16 cellular contexts compared by ENCODE assay signal in genomic region chr20:33337119-33337518, GRCh38. TPM values are rescaled to one million over a fixed set of nuclear protein-coding genes. Genes with fewer than 3 reads are reported as not detected.
DNase-seq lines count a peak whose midpoint lies in the region; ATAC-seq and TF ChIP-seq lines count a peak whose summit lies in the region.
"Had no signal": no experiment of that assay in that cellular context is flagged by ENCODE, and none has a peak within 500 bp of the region (broad histone marks: within the 10 kb centered on the region; RNA-seq: fewer than 3 reads in every experiment).

No MANE protein-coding gene starts in this region.

- TF ChIP-seq CTCF in Caco-2 (IDR thresholded peaks at IDR 0.05; ENCODE audit: insufficient read depth in 1 of 2, low read depth in 1 of 2, low read length in 1 of 2, severe bottlenecking in 1 of 2, unreplicated experiment in 1 of 2) (no peak), RWPE1 (conservative IDR thresholded peaks at IDR 0.05; ENCODE audit: low read depth) (no peak), foreskin keratinocyte (conservative IDR thresholded peaks at IDR 0.05) (peak; percentile 50), stomach (IDR thresholded peaks at IDR 0.05) (no peak)

- no peaks in the 10 kb centered on the region for H3K4me1 Mint-ChIP-seq in Caco-2 (ENCODE audit: low read depth, unreplicated experiment)

- no peak overlapping the region for H3K4me3 Mint-ChIP-seq in Caco-2 (ENCODE audit: unreplicated experiment)

- TF ChIP-seq EP300 in stomach (IDR thresholded peaks at IDR 0.05), result no peak

- no peaks in the 10 kb centered on the region for H3K4me1 ChIP-seq in Caco-2
- H3K4me1 ChIP-seq in foreskin keratinocyte, result no peaks in the 10 kb centered on the region
- H3K4me1 ChIP-seq in stomach, result no peaks in the 10 kb centered on the region
- H3K4me1 ChIP-seq: BE2C, SJSA1 had no signal

- H3K27me3 Mint-ChIP-seq in Caco-2 (ENCODE audit: insufficient read depth, unreplicated experiment), result peaks cover 10% of the 10 kb centered on the region

- H3K4me3 ChIP-seq in Caco-2 (ENCODE audit: low read depth, low read length) (no peak overlapping the region), stomach (no peak overlapping the region)
- H3K4me3 ChIP-seq: MG63, SJSA1 had no signal

- H3K9me3 Mint-ChIP-seq in Caco-2 (ENCODE audit: unreplicated experiment), result no peaks in the 10 kb centered on the region

- BruUV-seq in Caco-2 (replicated peaks; lab: Mats Ljungman, UMichigan), result no TSS peak

- CTCF ChIA-PET in Caco-2 (lab: Charles Lee) (no interaction called here), RWPE1 (lab: Yijun Ruan, JAX) (no interaction called here)

- WGBS in stomach, 5 donors, result 76 to 83% (median 81%) methylated on average over 8 of the region's 8 CpGs

- H3K27ac Mint-ChIP-seq in Caco-2 (ENCODE audit: unreplicated experiment), result no peak overlapping the region

- H3K27ac ChIP-seq in RWPE1 (no peak overlapping the region), foreskin keratinocyte (no peak overlapping the region), stomach (no peak overlapping the region)
- H3K27ac ChIP-seq: SJSA1 had no signal

- H3K36me3 Mint-ChIP-seq in Caco-2 (ENCODE audit: insufficient read depth, unreplicated experiment), result no peaks in the 10 kb centered on the region

- POLR2A ChIA-PET in Caco-2 (lab: Charles Lee), result no interaction called here
- POLR2A ChIA-PET in RWPE1 (lab: Yijun Ruan, JAX; ENCODE audit: low non-redundant PET), result no interaction called here

- H3K27me3 ChIP-seq in Caco-2 (replicated peaks; ENCODE audit: control insufficient read depth, insufficient read depth, low read length), result no peaks in the 10 kb centered on the region
- H3K27me3 ChIP-seq in foreskin keratinocyte, result peaks cover 7% of the 10 kb centered on the region
- H3K27me3 ChIP-seq in stomach, result peaks cover 0 to 12% (median 0%) of the 10 kb centered on the region in 3 donors
- H3K27me3 ChIP-seq: MG63 had no signal

- ATAC-seq in HG02610 (IDR thresholded peaks at IDR 0.05; ENCODE audit: unreplicated experiment) (peak; percentile 18), foreskin keratinocyte (peak; percentile 24), HG02870 (IDR thresholded peaks at IDR 0.05; ENCODE audit: unreplicated experiment) (no peak)
- ATAC-seq in activated CD4-positive, CD25-positive, alpha-beta regulatory T cell treated with anti-CD3 and anti-CD28 coated beads, Interleukin-2, amount 50 U/mL, for 24 hours, result no peak

- DNase-seq in Caco-2, result peak; percentile 43 to 67
- peak; percentile 35 for DNase-seq in RWPE1 (ENCODE audit: low spot score)
- peak in 1 of 2 donors; percentile 25 for DNase-seq in foreskin keratinocyte
- no peak for DNase-seq in stomach
- no peak for DNase-seq in epidermal melanocyte (ENCODE audit: insufficient read length, low spot score)
- DNase-seq: BE2C, HCEC 1CT, MG63, NCI-H1105, NCI-H1694 treated with DMSO at 0.1 percent for 48 hours, NCI-H510A had no signal

- H3K9me3 ChIP-seq in Caco-2 (no peaks in the 10 kb centered on the region), stomach (no peaks in the 10 kb centered on the region)
- H3K9me3 ChIP-seq: BE2C, MG63, SJSA1 had no signal

- no peak for TF ChIP-seq POLR2A in stomach (IDR thresholded peaks at IDR 0.05)

- intact Hi-C loops in Caco-2 (cut with micrococcal nuclease; ENCODE audit: unreplicated experiment), result loop anchor here (5.0 kb wide), 1 partner anchor 35 kb away; no protein-coding TSS in a partner anchor
- intact Hi-C loops in stomach (cut with DNase I; ENCODE audit: low total_unique reads), result no loop called here

- no peaks in the 10 kb centered on the region for H3K36me3 ChIP-seq in Caco-2 (ENCODE audit: control insufficient read depth, insufficient read depth, low read length)
- H3K36me3 ChIP-seq in stomach, result no peaks in the 10 kb centered on the region
- H3K36me3 ChIP-seq: BE2C, MG63, SJSA1 had no signal

RNA-seq across cellular contexts. Expression of gene BPIFB1, which starts 54.1 kb away (rescaled TPM):
- not detected in 2 replicates for total RNA-seq in Caco-2 (2022)
- total RNA-seq in foreskin keratinocyte, result not detected in 2 replicates
- not detected in 2 replicates for polyA plus RNA-seq in foreskin keratinocyte
- total RNA-seq in stomach, result 10 to 100 TPM in 4 of 5 donors, not detected in 1; 20.2 to 58.9 (median 44.5) TPM
- polyA plus RNA-seq in stomach, result 100 to 1,000 TPM in 1 of 3 donors, 10 to 100 TPM in 1, 1 to 10 TPM in 1; 2.3 to 169 (median 22.7) TPM
- total RNA-seq: HT1080, SJSA1 had no signal

Comparison
In these comparisons a context has a peak if more than half of its experiments do, and no peak if none do; other contexts are left out.
1. DNase-seq: peak in Caco-2 (2 of 2) and RWPE1 (single experiment); none in stomach (single experiment) and epidermal melanocyte (single experiment).
2. ATAC-seq: peak in HG02610 (single experiment) and foreskin keratinocyte (single experiment); none in activated CD4-positive, CD25-positive, alpha-beta regulatory T cell treated with anti-CD3 and anti-CD28 coated beads, Interleukin-2, amount 50 U/mL, for 24 hours (0 of 2) and HG02870 (single experiment).